ENCODE assay signal across 30 cellular contexts in the genomic region with DNA sequence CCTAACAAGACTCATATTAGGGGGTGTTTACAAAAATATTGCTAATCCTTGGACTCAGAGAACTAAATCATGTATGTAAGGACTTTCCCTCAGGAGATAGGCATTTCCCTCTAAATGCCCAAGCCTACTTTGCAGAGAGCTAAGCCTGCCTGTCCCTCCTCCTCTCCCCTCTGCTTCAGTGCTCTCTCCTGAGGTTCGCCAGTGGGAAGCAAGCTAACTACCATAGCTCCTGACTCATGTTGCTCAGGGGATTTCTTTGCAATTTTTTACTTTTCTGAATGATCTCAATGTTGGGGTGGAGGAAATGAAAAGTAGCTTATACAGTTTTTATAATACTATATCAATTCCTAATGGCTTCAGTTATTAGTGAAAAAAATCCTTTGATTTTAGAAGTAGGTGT.
"Had no signal": no experiment of that assay in that cellular context is flagged by ENCODE, and none has a peak within 500 bp of the region (broad histone marks: within the 10 kb centered on the region; RNA-seq: fewer than 3 reads in every experiment).

No MANE protein-coding gene starts in this region.

- DNase-seq: activated CD4-positive, alpha-beta T cell treated with anti-CD3 and anti-CD28 coated beads, Interleukin-2, amount 10 ng/mL, durations not matched to agents 24 days and 14 days; activated CD4-positive, alpha-beta T cell treated with anti-CD3 and anti-CD28 coated beads, Interleukin-2, amount 50 U/mL, for 4 hours; activated CD8-positive, alpha-beta T cell treated with anti-CD3 and anti-CD28 coated beads for 36 hours; activated gamma-delta T cell; activated naive CD4-positive, alpha-beta T cell treated with Interleukin-2 at 50 U/mL for 16 hours; activated naive CD8-positive, alpha-beta T cell treated with anti-CD3 and anti-CD28 coated beads, Interleukin-2, amount 10 ng/mL, durations not matched to agents 7 days and 5 days; activated T-cell treated with anti-CD3 and anti-CD28 coated beads, Interleukin-2, amount 50 U/mL, for 1 hour; activated T-cell treated with anti-CD3 and anti-CD28 coated beads, Interleukin-2, amount 50 U/mL, for 72 hours; amygdala; body of pancreas; cerebellar nuclear complex; NCI-H1105; NCI-H1417 treated with DMSO at 0.1 percent for 48 hours; NCI-H187 treated with DMSO at 0.1 percent for 48 hours; NCI-H2081; NCI-H2227 treated with DMSO at 0.1 percent for 48 hours; NCI-H446 treated with DMSO at 0.1 percent for 48 hours; NCI-H524; NCI-H748 treated with DMSO at 0.1 percent for 48 hours; PC-9; SIG-M5; SW 1271; T1000 had no signal

- H3K9ac ChIP-seq: KMS-11 had no signal

- H3K4me3 ChIP-seq: ascending aorta, body of pancreas, PC-9 had no signal

- H3K27me3 ChIP-seq: ascending aorta, body of pancreas had no signal

- H2AFZ ChIP-seq: PC-9 had no signal

- H3K9me3 ChIP-seq: body of pancreas had no signal

- H3K27ac ChIP-seq: ascending aorta, body of pancreas, KMS-11, PC-9, RWPE1 had no signal

- H3K4me3 Mint-ChIP-seq: activated CD4-positive, alpha-beta T cell treated with anti-CD3 and anti-CD28 coated beads, Interleukin-2, amount 10 ng/mL, durations not matched to agents 24 days and 14 days; activated CD8-positive, alpha-beta T cell treated with anti-CD3 and anti-CD28 coated beads for 36 hours; activated naive CD4-positive, alpha-beta T cell treated with anti-CD3 and anti-CD28 coated beads, Interleukin-2, amount 50 U/mL, for 24 hours; activated naive CD8-positive, alpha-beta T cell treated with anti-CD3 and anti-CD28 coated beads, Interleukin-2, amount 10 ng/mL, durations not matched to agents 7 days and 5 days; activated T-cell treated with anti-CD3 and anti-CD28 coated beads, Interleukin-2, amount 50 U/mL, for 72 hours; activated T-helper 17 cell treated with anti-CD3 and anti-CD28 coated beads, Interleukin-2, amount 50 U/mL, for 72 hours had no signal

- H3K27me3 Mint-ChIP-seq: activated CD4-positive, alpha-beta T cell treated with anti-CD3 and anti-CD28 coated beads, Interleukin-2, amount 10 ng/mL, durations not matched to agents 24 days and 14 days; activated CD8-positive, alpha-beta T cell treated with anti-CD3 and anti-CD28 coated beads for 36 hours; activated naive CD4-positive, alpha-beta T cell treated with anti-CD3 and anti-CD28 coated beads, Interleukin-2, amount 50 U/mL, for 24 hours; activated naive CD8-positive, alpha-beta T cell treated with anti-CD3 and anti-CD28 coated beads, Interleukin-2, amount 10 ng/mL, durations not matched to agents 7 days and 5 days; activated T-helper 17 cell treated with anti-CD3 and anti-CD28 coated beads, Interleukin-2, amount 50 U/mL, for 72 hours had no signal

- ATAC-seq: activated CD8-positive, alpha-beta T cell treated with anti-CD3 and anti-CD28 coated beads for 36 hours; activated T-cell treated with anti-CD3 and anti-CD28 coated beads, Interleukin-2, amount 50 U/mL, for 72 hours; activated T-helper 17 cell treated with anti-CD3 and anti-CD28 coated beads, Interleukin-2, amount 50 U/mL, for 72 hours; body of pancreas; Right ventricle myocardium inferior; SK-N-SH treated with all-trans-retinoic acid at 6 μM for 48 hours had no signal

- H3K27ac Mint-ChIP-seq: activated CD4-positive, alpha-beta T cell treated with anti-CD3 and anti-CD28 coated beads, Interleukin-2, amount 10 ng/mL, durations not matched to agents 24 days and 14 days; activated CD8-positive, alpha-beta T cell treated with anti-CD3 and anti-CD28 coated beads for 36 hours; activated naive CD4-positive, alpha-beta T cell treated with anti-CD3 and anti-CD28 coated beads, Interleukin-2, amount 50 U/mL, for 24 hours; activated naive CD8-positive, alpha-beta T cell treated with anti-CD3 and anti-CD28 coated beads, Interleukin-2, amount 10 ng/mL, durations not matched to agents 7 days and 5 days; activated T-helper 17 cell treated with anti-CD3 and anti-CD28 coated beads, Interleukin-2, amount 50 U/mL, for 72 hours had no signal

- H3K4me1 Mint-ChIP-seq: activated CD4-positive, alpha-beta T cell treated with anti-CD3 and anti-CD28 coated beads, Interleukin-2, amount 10 ng/mL, durations not matched to agents 24 days and 14 days; activated naive CD4-positive, alpha-beta T cell treated with anti-CD3 and anti-CD28 coated beads, Interleukin-2, amount 50 U/mL, for 24 hours; activated naive CD8-positive, alpha-beta T cell treated with anti-CD3 and anti-CD28 coated beads, Interleukin-2, amount 10 ng/mL, durations not matched to agents 7 days and 5 days; activated T-helper 17 cell treated with anti-CD3 and anti-CD28 coated beads, Interleukin-2, amount 50 U/mL, for 72 hours had no signal

- H3K4me2 ChIP-seq: KMS-11, PC-9 had no signal

- H3K4me1 ChIP-seq: body of pancreas had no signal
